1 cellular context compared by ENCODE assay signal in the genomic region with DNA sequence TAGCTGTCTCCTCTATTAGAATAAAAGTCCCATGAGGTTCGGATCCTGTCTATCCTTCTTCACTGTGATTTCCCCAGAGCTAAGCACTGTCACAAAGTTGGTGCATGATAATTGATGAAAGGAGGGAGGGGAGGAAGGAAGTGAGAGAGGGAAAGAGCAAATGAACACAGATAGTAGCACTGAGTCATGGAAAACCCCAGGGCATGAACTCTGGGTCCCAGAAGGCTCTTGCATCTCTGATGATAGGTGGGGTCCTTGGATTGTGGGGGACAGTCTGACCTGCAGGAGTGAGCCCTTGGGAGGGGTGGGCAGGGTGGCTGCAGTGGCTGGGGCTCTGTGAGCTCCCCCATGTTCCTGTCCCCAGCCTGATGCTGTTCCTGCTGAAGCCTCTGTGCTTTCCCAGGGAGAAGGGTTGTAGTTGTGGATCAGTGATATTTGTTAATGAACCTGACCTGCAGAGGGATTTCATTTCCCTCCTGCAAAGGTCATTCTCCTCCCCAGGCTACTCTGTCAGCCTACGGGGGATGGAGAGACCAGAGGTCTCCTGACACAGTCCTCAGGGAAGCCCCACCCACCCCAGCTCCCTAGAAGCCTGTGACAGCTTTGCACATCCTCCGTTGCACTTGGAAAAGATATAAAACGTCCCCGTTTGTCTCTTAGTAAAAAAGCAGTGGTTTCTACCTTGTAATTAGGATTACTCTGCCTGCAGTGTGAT.
TF ChIP-seq lines count a peak whose summit lies in the region.

No MANE protein-coding gene starts in this region.

TF ChIP-seq in H1, 55 proteins besides CTCF, POLR2A, EP300 and RAD21 (continued from another document):
- TF ChIP-seq, protein P1, sequence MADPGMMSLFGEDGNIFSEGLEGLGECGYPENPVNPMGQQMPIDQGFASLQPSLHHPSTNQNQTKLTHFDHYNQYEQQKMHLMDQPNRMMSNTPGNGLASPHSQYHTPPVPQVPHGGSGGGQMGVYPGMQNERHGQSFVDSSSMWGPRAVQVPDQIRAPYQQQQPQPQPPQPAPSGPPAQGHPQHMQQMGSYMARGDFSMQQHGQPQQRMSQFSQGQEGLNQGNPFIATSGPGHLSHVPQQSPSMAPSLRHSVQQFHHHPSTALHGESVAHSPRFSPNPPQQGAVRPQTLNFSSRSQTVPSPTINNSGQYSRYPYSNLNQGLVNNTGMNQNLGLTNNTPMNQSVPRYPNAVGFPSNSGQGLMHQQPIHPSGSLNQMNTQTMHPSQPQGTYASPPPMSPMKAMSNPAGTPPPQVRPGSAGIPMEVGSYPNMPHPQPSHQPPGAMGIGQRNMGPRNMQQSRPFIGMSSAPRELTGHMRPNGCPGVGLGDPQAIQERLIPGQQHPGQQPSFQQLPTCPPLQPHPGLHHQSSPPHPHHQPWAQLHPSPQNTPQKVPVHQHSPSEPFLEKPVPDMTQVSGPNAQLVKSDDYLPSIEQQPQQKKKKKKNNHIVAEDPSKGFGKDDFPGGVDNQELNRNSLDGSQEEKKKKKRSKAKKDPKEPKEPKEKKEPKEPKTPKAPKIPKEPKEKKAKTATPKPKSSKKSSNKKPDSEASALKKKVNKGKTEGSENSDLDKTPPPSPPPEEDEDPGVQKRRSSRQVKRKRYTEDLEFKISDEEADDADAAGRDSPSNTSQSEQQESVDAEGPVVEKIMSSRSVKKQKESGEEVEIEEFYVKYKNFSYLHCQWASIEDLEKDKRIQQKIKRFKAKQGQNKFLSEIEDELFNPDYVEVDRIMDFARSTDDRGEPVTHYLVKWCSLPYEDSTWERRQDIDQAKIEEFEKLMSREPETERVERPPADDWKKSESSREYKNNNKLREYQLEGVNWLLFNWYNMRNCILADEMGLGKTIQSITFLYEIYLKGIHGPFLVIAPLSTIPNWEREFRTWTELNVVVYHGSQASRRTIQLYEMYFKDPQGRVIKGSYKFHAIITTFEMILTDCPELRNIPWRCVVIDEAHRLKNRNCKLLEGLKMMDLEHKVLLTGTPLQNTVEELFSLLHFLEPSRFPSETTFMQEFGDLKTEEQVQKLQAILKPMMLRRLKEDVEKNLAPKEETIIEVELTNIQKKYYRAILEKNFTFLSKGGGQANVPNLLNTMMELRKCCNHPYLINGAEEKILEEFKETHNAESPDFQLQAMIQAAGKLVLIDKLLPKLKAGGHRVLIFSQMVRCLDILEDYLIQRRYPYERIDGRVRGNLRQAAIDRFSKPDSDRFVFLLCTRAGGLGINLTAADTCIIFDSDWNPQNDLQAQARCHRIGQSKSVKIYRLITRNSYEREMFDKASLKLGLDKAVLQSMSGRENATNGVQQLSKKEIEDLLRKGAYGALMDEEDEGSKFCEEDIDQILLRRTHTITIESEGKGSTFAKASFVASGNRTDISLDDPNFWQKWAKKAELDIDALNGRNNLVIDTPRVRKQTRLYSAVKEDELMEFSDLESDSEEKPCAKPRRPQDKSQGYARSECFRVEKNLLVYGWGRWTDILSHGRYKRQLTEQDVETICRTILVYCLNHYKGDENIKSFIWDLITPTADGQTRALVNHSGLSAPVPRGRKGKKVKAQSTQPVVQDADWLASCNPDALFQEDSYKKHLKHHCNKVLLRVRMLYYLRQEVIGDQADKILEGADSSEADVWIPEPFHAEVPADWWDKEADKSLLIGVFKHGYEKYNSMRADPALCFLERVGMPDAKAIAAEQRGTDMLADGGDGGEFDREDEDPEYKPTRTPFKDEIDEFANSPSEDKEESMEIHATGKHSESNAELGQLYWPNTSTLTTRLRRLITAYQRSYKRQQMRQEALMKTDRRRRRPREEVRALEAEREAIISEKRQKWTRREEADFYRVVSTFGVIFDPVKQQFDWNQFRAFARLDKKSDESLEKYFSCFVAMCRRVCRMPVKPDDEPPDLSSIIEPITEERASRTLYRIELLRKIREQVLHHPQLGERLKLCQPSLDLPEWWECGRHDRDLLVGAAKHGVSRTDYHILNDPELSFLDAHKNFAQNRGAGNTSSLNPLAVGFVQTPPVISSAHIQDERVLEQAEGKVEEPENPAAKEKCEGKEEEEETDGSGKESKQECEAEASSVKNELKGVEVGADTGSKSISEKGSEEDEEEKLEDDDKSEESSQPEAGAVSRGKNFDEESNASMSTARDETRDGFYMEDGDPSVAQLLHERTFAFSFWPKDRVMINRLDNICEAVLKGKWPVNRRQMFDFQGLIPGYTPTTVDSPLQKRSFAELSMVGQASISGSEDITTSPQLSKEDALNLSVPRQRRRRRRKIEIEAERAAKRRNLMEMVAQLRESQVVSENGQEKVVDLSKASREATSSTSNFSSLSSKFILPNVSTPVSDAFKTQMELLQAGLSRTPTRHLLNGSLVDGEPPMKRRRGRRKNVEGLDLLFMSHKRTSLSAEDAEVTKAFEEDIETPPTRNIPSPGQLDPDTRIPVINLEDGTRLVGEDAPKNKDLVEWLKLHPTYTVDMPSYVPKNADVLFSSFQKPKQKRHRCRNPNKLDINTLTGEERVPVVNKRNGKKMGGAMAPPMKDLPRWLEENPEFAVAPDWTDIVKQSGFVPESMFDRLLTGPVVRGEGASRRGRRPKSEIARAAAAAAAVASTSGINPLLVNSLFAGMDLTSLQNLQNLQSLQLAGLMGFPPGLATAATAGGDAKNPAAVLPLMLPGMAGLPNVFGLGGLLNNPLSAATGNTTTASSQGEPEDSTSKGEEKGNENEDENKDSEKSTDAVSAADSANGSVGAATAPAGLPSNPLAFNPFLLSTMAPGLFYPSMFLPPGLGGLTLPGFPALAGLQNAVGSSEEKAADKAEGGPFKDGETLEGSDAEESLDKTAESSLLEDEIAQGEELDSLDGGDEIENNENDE (IDR thresholded peaks at IDR 0.05; ENCODE audit: insufficient replicate concordance, low read length): no peak
- no peak for TF ChIP-seq ASH2L (IDR thresholded peaks at IDR 0.05; ENCODE audit: low read length)
